14 cellular contexts compared by ENCODE assay signal in genomic region chr5:158751961-158752655, GRCh38.
DNase-seq lines count a peak whose midpoint lies in the region; ATAC-seq and TF ChIP-seq lines count a peak whose summit lies in the region.
"Had no signal": no experiment of that assay in that cellular context is flagged by ENCODE, and none has a peak within 500 bp of the region (broad histone marks: within the 10 kb centered on the region; RNA-seq: fewer than 3 reads in every experiment).

No MANE protein-coding gene starts in this region.

- no peaks in the 10 kb centered on the region for H3K36me3 ChIP-seq in sigmoid colon
- H3K36me3 ChIP-seq: heart left ventricle had no signal

- 61 to 72% methylated on average over 3 of the region's 3 CpGs for WGBS in sigmoid colon, 2 donors

- no peak for TF ChIP-seq EP300 in sigmoid colon (IDR thresholded peaks at IDR 0.05)

- no peak for TF ChIP-seq CTCF in sigmoid colon (IDR thresholded peaks at IDR 0.05)

- no peaks in the 10 kb centered on the region for H3K4me1 ChIP-seq in sigmoid colon

- intact Hi-C loops in sigmoid colon (cut with DNase I): no loop called here
- intact Hi-C loops in left colon (cut with DNase I, micrococcal nuclease): no loop called here

- peak; percentile 76 for ATAC-seq in GM18861 (IDR thresholded peaks at IDR 0.05; ENCODE audit: unreplicated experiment)
- peak; percentile 83 for ATAC-seq in GM21576 (IDR thresholded peaks at IDR 0.05; ENCODE audit: unreplicated experiment)
- peak; percentile 83 for ATAC-seq in HG03280 (IDR thresholded peaks at IDR 0.05; ENCODE audit: unreplicated experiment)
- ATAC-seq in left colon: no peak
- ATAC-seq: heart left ventricle, T-cell had no signal

- no peaks in the 10 kb centered on the region for H3K27me3 ChIP-seq in sigmoid colon

- no peaks in the 10 kb centered on the region for H3K9me3 ChIP-seq in sigmoid colon
- H3K9me3 ChIP-seq: heart left ventricle had no signal

- no peak overlapping the region for H3K27ac ChIP-seq in sigmoid colon
- H3K27ac ChIP-seq: heart left ventricle had no signal

- no peak overlapping the region for H3K4me3 ChIP-seq in sigmoid colon
- H3K4me3 ChIP-seq: heart left ventricle had no signal

- peak; percentile 21 for DNase-seq in kidney tubule cell (ENCODE audit: low spot score)
- no peak for DNase-seq in activated gamma-delta T cell (lab: John Stamatoyannopoulos, UW)
- DNase-seq in medulla oblongata (ENCODE audit: extremely low spot score): no peak
- no peak for DNase-seq in sigmoid colon
- no peak for DNase-seq in left colon
- DNase-seq: activated T-cell treated with anti-CD3 and anti-CD28 coated beads for 4 hours; heart left ventricle; NCI-H1930; nephron progenitor cell; stimulated activated CD4-positive, alpha-beta T cell treated with anti-CD3 and anti-CD28 coated beads, Interleukin-2, amount 100 ng/mL, for 24 hours; T-cell had no signal

- TF ChIP-seq POLR2A in sigmoid colon (IDR thresholded peaks at IDR 0.05): no peak
